8 cellular contexts compared by ENCODE assay signal in the genomic region with DNA sequence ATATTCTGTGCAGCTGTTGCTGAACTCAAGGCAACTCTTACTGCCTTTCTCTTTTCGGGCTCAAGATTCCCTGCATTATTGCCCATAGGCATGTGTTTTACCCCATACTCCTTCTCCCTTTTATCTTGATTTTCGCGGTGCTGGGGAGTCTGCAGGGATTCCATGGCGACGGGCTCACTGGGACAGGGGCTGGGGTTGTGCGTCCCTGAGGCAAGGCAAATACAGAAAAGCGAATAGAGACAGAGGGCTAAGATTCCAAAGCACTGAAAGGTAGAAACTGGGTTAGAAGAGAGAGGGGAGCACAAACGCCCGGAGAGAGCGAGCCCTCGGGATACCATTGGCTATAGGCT. TPM values are rescaled to one million over a fixed set of nuclear protein-coding genes. Genes with fewer than 3 reads are reported as not detected.
A peak's percentile ranks its signal among the peaks of the same experiment; 100 is the strongest.
DNase-seq lines count a peak whose midpoint lies in the region; ATAC-seq and TF ChIP-seq lines count a peak whose summit lies in the region.

No MANE protein-coding gene starts in this region.

- H3K4me3 ChIP-seq in CD4-positive, alpha-beta memory T cell (ENCODE audit: low read length in 2 of 2), result peak overlapping the region; percentile 86 to 97
- peak overlapping the region; percentile 87 for H3K4me3 ChIP-seq in GM23248
- peak overlapping the region; percentile 76 to 90 for H3K4me3 ChIP-seq in Panc1 (ENCODE audit: low read depth in 2 of 2, low read length in 2 of 2)
- peak overlapping the region; percentile 71 to 97 (median 82) for H3K4me3 ChIP-seq in fibroblast of lung (replicated peaks in 1 of 4; ENCODE audit: control extremely low read depth in 1 of 4, insufficient read depth in 1 of 4, low read depth in 3 of 4, low read length in 4 of 4)
- H3K4me3 ChIP-seq in psoas muscle, result peak overlapping the region; percentile 86

- no peak for TF ChIP-seq CTCF in Panc1 (IDR thresholded peaks at IDR 0.05)
- TF ChIP-seq CTCF in fibroblast of lung (conservative IDR thresholded peaks at IDR 0.05 in 1 of 2, IDR thresholded peaks at IDR 0.05 in 1 of 2; ENCODE audit: low read depth in 1 of 2, low read length in 2 of 2), result no peak
- no peak for TF ChIP-seq CTCF in psoas muscle (IDR thresholded peaks at IDR 0.05)

- H3K9ac ChIP-seq in GM23248, result peak overlapping the region; percentile 95
- H3K9ac ChIP-seq in fibroblast of lung (ENCODE audit: insufficient read depth, low read length), result peak overlapping the region; percentile 97

- H2AFZ ChIP-seq in GM23248 (peak overlapping the region; percentile 100), fibroblast of lung (ENCODE audit: low read length) (peak overlapping the region; percentile 69)

- H3K4me2 ChIP-seq in GM23248 (ENCODE audit: unreplicated experiment) (peak overlapping the region; percentile 94), fibroblast of lung (ENCODE audit: extremely low read depth, insufficient read depth, low read length) (peak overlapping the region; percentile 92)

- peaks cover 16 to 44% (median 31%) of the 10 kb centered on the region in 4 donors for H3K4me1 Mint-ChIP-seq in CD4-positive, alpha-beta memory T cell

- peaks cover under 1 to 23% of the 10 kb centered on the region in 2 donors for H3K36me3 Mint-ChIP-seq in CD4-positive, alpha-beta memory T cell

- peaks cover 5% of the 10 kb centered on the region; the same call in 1 of the 2 replicates for H3F3A ChIP-seq in GM23248 (ENCODE audit: insufficient read depth)

- 1 to 3% methylated on average over 11 of the region's 11 CpGs for WGBS in GM23248 (ENCODE audit: low coverage in 1 of 2, low lambda C conversion rate in 2 of 2, missing lambda C conversion rate in 2 of 2), 2 experiments
- 0 to 1% (median 1%) methylated on average over 11 of the region's 11 CpGs for WGBS in psoas muscle, 3 donors

- CTCF ChIA-PET in CD4-positive, alpha-beta memory T cell (lab: Charles Lee; ENCODE audit: partially characterized antibody), result interaction anchor here (1.1 to 1.7 kb wide), 2 partner anchors 9 to 113 kb away, joined by 3 to 6 read pairs; no protein-coding TSS in a partner anchor
- CTCF ChIA-PET in Panc1 (lab: Charles Lee), result no interaction called here

- POLR2A ChIA-PET in CD4-positive, alpha-beta memory T cell (lab: Charles Lee; ENCODE audit: partially characterized antibody), result no interaction called here
- POLR2A ChIA-PET in Panc1 (lab: Charles Lee), result no interaction called here

- H3K79me2 ChIP-seq in GM23248 (ENCODE audit: insufficient read depth), result peaks cover 41% of the 10 kb centered on the region
- H3K79me2 ChIP-seq in fibroblast of lung (ENCODE audit: control insufficient read depth, insufficient read depth, low read length), result peaks cover 33% of the 10 kb centered on the region

- peak overlapping the region; percentile 91 to 98 (median 95) for H3K27ac Mint-ChIP-seq in CD4-positive, alpha-beta memory T cell

- H3K9me2 ChIP-seq in GM23248 (ENCODE audit: insufficient read depth), result no peaks in the 10 kb centered on the region

- ATAC-seq in Panc1 (peak; percentile 48), psoas muscle (peak in 2 of 4 donors; percentile 17 to 27)

- H3K4me3 Mint-ChIP-seq in CD4-positive, alpha-beta memory T cell, result peak overlapping the region; percentile 88 to 99 (median 94)

- no peaks in the 10 kb centered on the region for H3K9me3 ChIP-seq in CD4-positive, alpha-beta memory T cell (ENCODE audit: control insufficient read depth in 1 of 2, low read length in 2 of 2)
- H3K9me3 ChIP-seq in GM23248 (ENCODE audit: low read depth) (no peaks in the 10 kb centered on the region), Panc1 (ENCODE audit: control insufficient read depth, insufficient read depth, low read depth, low read length) (no peaks in the 10 kb centered on the region), fibroblast of lung (ENCODE audit: control insufficient read depth, insufficient read depth, low read depth, low read length) (no peaks in the 10 kb centered on the region), psoas muscle (no peaks in the 10 kb centered on the region)

- in situ Hi-C loops in GM23248 (cut with MboI) (no loop called here), Panc1 (cut with HindIII; ENCODE audit: low pct_unique_long_range_greater_than_20kb, low sequenced_read_pairs) (no loop called here)

- H3K27me3 ChIP-seq in CD4-positive, alpha-beta memory T cell (ENCODE audit: insufficient read depth, low read length), result no peaks in the 10 kb centered on the region
- H3K27me3 ChIP-seq in GM23248 (replicated peaks; ENCODE audit: insufficient read depth) (no peaks in the 10 kb centered on the region), Panc1 (ENCODE audit: control insufficient read depth, insufficient read depth, low read length) (no peaks in the 10 kb centered on the region), fibroblast of lung (ENCODE audit: control insufficient read depth, insufficient read depth, low read length) (no peaks in the 10 kb centered on the region), psoas muscle (ENCODE audit: insufficient read depth in 3 of 3, low read length in 2 of 3) (no peaks in the 10 kb centered on the region)

- no peak for DNase-seq in CD4-positive, alpha-beta memory T cell
- DNase-seq in GM23248 (no peak), Panc1 (ENCODE audit: low read depth, low spot score) (no peak), fibroblast of lung (ENCODE audit: low read depth in 2 of 2) (no peak), psoas muscle (no peak), activated gamma-delta T cell (lab: John Stamatoyannopoulos, UW) (no peak), NCI-H69 (lab: John Stamatoyannopoulos, UW) (no peak)
- no peak for DNase-seq in stimulated activated CD4-positive, alpha-beta T cell treated with anti-CD3 and anti-CD28 coated beads, Interleukin-2, amount 100 ng/mL, for 48 hours

- H3K4me1 ChIP-seq in CD4-positive, alpha-beta memory T cell (ENCODE audit: insufficient read depth, low read length), result peaks cover 38% of the 10 kb centered on the region
- H3K4me1 ChIP-seq in GM23248 (ENCODE audit: insufficient read depth) (peaks cover 13% of the 10 kb centered on the region), Panc1 (ENCODE audit: control insufficient read depth, insufficient read depth, low read length) (peaks cover 13% of the 10 kb centered on the region; the same call in 1 of the 2 replicates), fibroblast of lung (ENCODE audit: control insufficient read depth, extremely low read depth, insufficient read depth, low read length) (peaks cover 2% of the 10 kb centered on the region), psoas muscle (peaks cover 8% of the 10 kb centered on the region)

- intact Hi-C loops in CD4-positive, alpha-beta memory T cell (cut with micrococcal nuclease), result loop anchor here (1.0 to 5.0 kb wide), 7 partner anchors 8 to 1721 kb away; a partner anchor contains a TSS
- intact Hi-C loops in Panc1 (cut with micrococcal nuclease; ENCODE audit: unreplicated experiment) (no loop called here), psoas muscle (cut with DNase I) (loop anchor here (5.0 kb wide), 2 partner anchors 71 to 139 kb away; a partner anchor contains a TSS)

- peaks cover 4% of the 10 kb centered on the region for H3K36me3 ChIP-seq in CD4-positive, alpha-beta memory T cell (ENCODE audit: insufficient read depth, low read length)
- no peaks in the 10 kb centered on the region for H3K36me3 ChIP-seq in GM23248 (ENCODE audit: low read depth)
- H3K36me3 ChIP-seq in Panc1 (ENCODE audit: control insufficient read depth, insufficient read depth, low read length), result peaks cover 3% of the 10 kb centered on the region; the same call in 1 of the 2 replicates
- H3K36me3 ChIP-seq in fibroblast of lung (ENCODE audit: control insufficient read depth, insufficient read depth, low read length), result no peaks in the 10 kb centered on the region
- peaks cover 0 to 15% of the 10 kb centered on the region in 2 donors for H3K36me3 ChIP-seq in psoas muscle (ENCODE audit: insufficient read depth in 1 of 2, low read depth in 1 of 2)

- BruUV-seq in Panc1 (replicated peaks; lab: Mats Ljungman, UMichigan), result TSS peak; percentile 85

- H3K27me3 Mint-ChIP-seq in CD4-positive, alpha-beta memory T cell, result no peaks in the 10 kb centered on the region

- peak overlapping the region; percentile 95 for H3K27ac ChIP-seq in CD4-positive, alpha-beta memory T cell (ENCODE audit: low read depth, low read length)
- H3K27ac ChIP-seq in GM23248, result peak overlapping the region; percentile 94
- peak overlapping the region; percentile 66 for H3K27ac ChIP-seq in Panc1 (ENCODE audit: low read length)
- peak overlapping the region; percentile 87 for H3K27ac ChIP-seq in fibroblast of lung (ENCODE audit: insufficient read depth, low read length)
- H3K27ac ChIP-seq in psoas muscle, result peak overlapping the region; percentile 93

- no peaks in the 10 kb centered on the region for H4K20me1 ChIP-seq in GM23248 (ENCODE audit: insufficient read depth)
- no peaks in the 10 kb centered on the region for H4K20me1 ChIP-seq in fibroblast of lung (ENCODE audit: control insufficient read depth, extremely low read depth, insufficient read depth, low read length)

- H3K9me3 Mint-ChIP-seq in CD4-positive, alpha-beta memory T cell, result peaks cover 0 to 2% (median 0%) of the 10 kb centered on the region in 8 donors

RNA-seq across cellular contexts. Expression of a gene that starts 0.5 kb away (rescaled TPM):
- 10 to 100 TPM; 19.8 to 21.8 TPM for total RNA-seq in CD4-positive, alpha-beta memory T cell
- 10 to 100 TPM; 33.1 to 34.6 TPM for polyA plus RNA-seq in CD4-positive, alpha-beta memory T cell
- 8.0 and 8.9 TPM in 2 replicates for total RNA-seq in GM23248 (2014; rRNA removed; shearing (Covaris generic))
- 19.0 and 22.1 TPM in 2 replicates for polyA plus RNA-seq in GM23248 (2016; fragmentation: Nextera tagmentation; extraction: Ambion mirVana)
- 19.9 TPM for total RNA-seq in Panc1 (2021; ENCODE audit: unreplicated experiment)
- 19.2 TPM for polyA plus RNA-seq in Panc1 (2012; ENCODE audit: insufficient read length)
- total RNA-seq in fibroblast of lung, result 14.6 and 15.4 TPM in 2 replicates
- 24.7 and 26.4 TPM in 2 replicates for polyA plus RNA-seq in fibroblast of lung
- polyA plus RNA-seq in fibroblast of lung (2012), result 14.9 and 16.7 TPM in 2 replicates
- polyA minus RNA-seq in fibroblast of lung (ENCODE audit: low replicate concordance), result 6.4 and 8.0 TPM in 2 replicates
- 10 to 100 TPM in 2 of 4 donors, 1 to 10 TPM in 2; 7.3 to 17.2 (median 11.1) TPM for total RNA-seq in psoas muscle
- polyA plus RNA-seq in psoas muscle, result 10 to 100 TPM; 18.1 to 21.9 (median 20.2) TPM

RNA-seq across cellular contexts. Expression of a gene that starts 8.1 kb away (rescaled TPM):
- total RNA-seq in CD4-positive, alpha-beta memory T cell, result not detected
- not detected for polyA plus RNA-seq in CD4-positive, alpha-beta memory T cell
- 0.11 and 0.13 TPM in 2 replicates for total RNA-seq in GM23248 (2014; rRNA removed; shearing (Covaris generic))
- polyA plus RNA-seq in GM23248 (2016; fragmentation: Nextera tagmentation; extraction: Ambion mirVana) (not detected in 2 replicates), fibroblast of lung (0.42 and 1.3 TPM in 2 replicates), psoas muscle (under 1 TPM in 1 of 3 donors, not detected in 2; 0.06 TPM)
- total RNA-seq in Panc1 (2021; ENCODE audit: unreplicated experiment) (1.8 TPM), fibroblast of lung (under 0.01 and 4.1 TPM in 2 replicates), psoas muscle (not detected)
- 0.56 TPM for polyA plus RNA-seq in Panc1 (2012; ENCODE audit: insufficient read length)
- polyA plus RNA-seq in fibroblast of lung (2012), result 0.33 and 0.88 TPM in 2 replicates
- not detected in 2 replicates for polyA minus RNA-seq in fibroblast of lung (ENCODE audit: low replicate concordance)

RNA-seq across cellular contexts. Expression of a gene that starts 52.9 kb away (rescaled TPM):
- not detected for total RNA-seq in CD4-positive, alpha-beta memory T cell
- 1 to 10 TPM in 1 of 2 donors, under 1 TPM in 1; 0.20 to 1.4 TPM for polyA plus RNA-seq in CD4-positive, alpha-beta memory T cell
- total RNA-seq in GM23248 (2014; rRNA removed; shearing (Covaris generic)), result not detected in 2 replicates
- not detected in 2 replicates for polyA plus RNA-seq in GM23248 (2016; fragmentation: Nextera tagmentation; extraction: Ambion mirVana)
- not detected for total RNA-seq in Panc1 (2021; ENCODE audit: unreplicated experiment)
- polyA plus RNA-seq in Panc1 (2012; ENCODE audit: insufficient read length), result not detected
- total RNA-seq in fibroblast of lung, result not detected in 2 replicates
- polyA plus RNA-seq in fibroblast of lung, result 0.08 TPM in 1 of 2 replicates, not detected in the other
- not detected in 2 replicates for polyA plus RNA-seq in fibroblast of lung (2012)
- not detected in 2 replicates for polyA minus RNA-seq in fibroblast of lung (ENCODE audit: low replicate concordance)
- total RNA-seq in psoas muscle, result under 1 TPM in 2 of 4 donors, not detected in 2; 0.25 to 0.39 TPM
- under 1 TPM in 2 of 3 donors, not detected in 1; 0.29 to 0.99 TPM for polyA plus RNA-seq in psoas muscle
